Comparison of ENCODE assay signal across 1 cellular context in genomic region chr3:50322386-50323091, GRCh38.
A peak's percentile ranks its signal among the peaks of the same experiment; 100 is the strongest.
TF ChIP-seq lines count a peak whose summit lies in the region.

HYAL2 (minus strand) TSS chr3:50322745; CDS start chr3:50320489, 2,256 bp downstream.

TF ChIP-seq in HepG2, 621 proteins besides CTCF, POLR2A, EP300 and RAD21 (continued from another document and continues in another):
- TF ChIP-seq U2AF1 (optimal IDR thresholded peaks at IDR 0.05; ENCODE audit: low read depth, low read length) (no peak), PHF5A (CRISPR knock-in tag; IDR thresholded peaks at IDR 0.05; ENCODE audit: low read depth, unreplicated experiment) (no peak), ZNF703 (CRISPR knock-in tag; IDR thresholded peaks at IDR 0.05; ENCODE audit: borderline replicate concordance) (no peak), ERF (CRISPR knock-in tag; IDR thresholded peaks at IDR 0.05) (no peak), ZNF557 (CRISPR knock-in tag; IDR thresholded peaks at IDR 0.05) (no peak; the same call in 1 of the 2 replicates), MEIS1 (CRISPR knock-in tag; IDR thresholded peaks at IDR 0.05; ENCODE audit: borderline replicate concordance) (peak; percentile 46; the same call in 1 of the 2 replicates), ZNF839 (CRISPR knock-in tag; IDR thresholded peaks at IDR 0.05; ENCODE audit: borderline replicate concordance) (no peak), KLF12 (CRISPR knock-in tag; IDR thresholded peaks at IDR 0.05; ENCODE audit: borderline replicate concordance) (no peak), HIC2 (CRISPR knock-in tag; IDR thresholded peaks at IDR 0.05; ENCODE audit: low read depth) (0 out of 2 replicates have a peak, but pooled peaks have one; percentile 37), RARG (CRISPR knock-in tag; IDR thresholded peaks at IDR 0.05; ENCODE audit: low read depth) (no peak), ZNF670 (CRISPR knock-in tag; IDR thresholded peaks at IDR 0.05; ENCODE audit: borderline replicate concordance) (no peak), ATRX (CRISPR knock-in tag; IDR thresholded peaks at IDR 0.05; ENCODE audit: borderline replicate concordance) (no peak), ZNF160 (CRISPR knock-in tag; IDR thresholded peaks at IDR 0.05) (no peak), ZBTB42 (CRISPR knock-in tag; IDR thresholded peaks at IDR 0.05) (no peak), ZFP36L1 (CRISPR knock-in tag; IDR thresholded peaks at IDR 0.05) (no peak), AGO2 (optimal IDR thresholded peaks at IDR 0.05; ENCODE audit: low read depth, low read length) (peak; percentile 99), CSRNP1 (CRISPR knock-in tag; IDR thresholded peaks at IDR 0.05) (0 out of 2 replicates have a peak, but pooled peaks have one; percentile 47), XRCC5 (optimal IDR thresholded peaks at IDR 0.05; ENCODE audit: low read length) (no peak), ZNF121 (CRISPR knock-in tag; IDR thresholded peaks at IDR 0.05) (no peak), HOXD1 (CRISPR knock-in tag; IDR thresholded peaks at IDR 0.05) (no peak), ZNF766 (CRISPR knock-in tag; IDR thresholded peaks at IDR 0.05; ENCODE audit: borderline replicate concordance) (no peak), ZNF737 (CRISPR knock-in tag; IDR thresholded peaks at IDR 0.05; ENCODE audit: borderline replicate concordance) (no peak), ZHX2 (IDR thresholded peaks at IDR 0.05; ENCODE audit: low read depth) (0 out of 2 replicates have a peak, but pooled peaks have one; percentile 25), ZHX2 (CRISPR knock-in tag; IDR thresholded peaks at IDR 0.05; ENCODE audit: borderline replicate concordance) (no peak), ZNF282 (IDR thresholded peaks at IDR 0.05; ENCODE audit: partially characterized antibody) (no peak), TOE1 (CRISPR knock-in tag; IDR thresholded peaks at IDR 0.05) (no peak), SNAPC4 (CRISPR knock-in tag; IDR thresholded peaks at IDR 0.05) (peak; percentile 32; the same call in 1 of the 2 replicates), HNRNPLL (IDR thresholded peaks at IDR 0.05; ENCODE audit: low read depth, low read length, poor library complexity, severe bottlenecking) (peak; percentile 11), MXI1 (IDR thresholded peaks at IDR 0.05; ENCODE audit: borderline replicate concordance, low read depth, low read length) (0 out of 3 replicates have a peak, but pooled peaks have one; percentile 34), ZNF264 (CRISPR knock-in tag; IDR thresholded peaks at IDR 0.05) (no peak), ZNF800 (CRISPR knock-in tag; IDR thresholded peaks at IDR 0.05) (no peak), ARNTL (CRISPR knock-in tag; IDR thresholded peaks at IDR 0.05) (no peak), ATF3 (CRISPR knock-in tag; IDR thresholded peaks at IDR 0.05) (peak; percentile 19; the same call in 1 of the 2 replicates), ZNF256 (CRISPR knock-in tag; conservative IDR thresholded peaks at IDR 0.05) (0 out of 2 replicates have a peak, but pooled peaks have one; percentile 44), SKIL (CRISPR knock-in tag; IDR thresholded peaks at IDR 0.05; ENCODE audit: borderline replicate concordance) (no peak), HINFP (CRISPR knock-in tag; IDR thresholded peaks at IDR 0.05; ENCODE audit: low read depth) (no peak), KMT2B (CRISPR knock-in tag; IDR thresholded peaks at IDR 0.05) (no peak), RELA (CRISPR knock-in tag; IDR thresholded peaks at IDR 0.05) (no peak), ZNF746 (CRISPR knock-in tag; IDR thresholded peaks at IDR 0.05) (peak; percentile 79), NR2F6 (IDR thresholded peaks at IDR 0.05) (0 out of 2 replicates have a peak, but pooled peaks have one; percentile 9), NR2F6 (CRISPR knock-in tag; IDR thresholded peaks at IDR 0.05) (peak; percentile 76), ZBTB8A (CRISPR knock-in tag; IDR thresholded peaks at IDR 0.05; ENCODE audit: borderline replicate concordance, low read depth) (no peak)
